34 cellular contexts compared by ENCODE assay signal in the genomic region with DNA sequence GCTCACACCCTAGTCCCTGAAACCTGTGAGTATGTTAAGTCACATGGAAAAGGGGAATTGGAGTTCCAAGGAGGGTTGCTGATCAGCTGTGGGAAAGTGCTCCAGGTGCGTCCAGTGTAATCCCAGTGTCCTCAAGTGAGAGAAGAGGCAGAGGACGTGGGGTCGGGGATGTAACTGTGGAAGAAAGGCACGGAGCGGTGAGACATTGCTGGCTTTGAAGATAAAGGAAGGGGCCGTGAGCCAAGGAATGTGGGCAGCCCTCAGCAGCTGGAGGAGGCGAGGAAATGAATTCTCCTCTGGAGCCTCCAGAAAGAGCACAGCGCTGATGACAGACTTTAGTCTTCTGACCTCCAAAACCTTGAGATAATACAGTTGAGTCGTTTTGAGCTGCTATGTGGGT.
"Had no signal": no experiment of that assay in that cellular context is flagged by ENCODE, and none has a peak within 500 bp of the region (broad histone marks: within the 10 kb centered on the region; RNA-seq: fewer than 3 reads in every experiment).

No MANE protein-coding gene starts in this region.

- DNase-seq: activated B cell treated with CpG ODN at 0.5 μM for 24 hours; activated CD4-positive, alpha-beta memory T cell treated with anti-CD3 and anti-CD28 coated beads for 36 hours; activated CD4-positive, alpha-beta T cell treated with anti-CD3 and anti-CD28 coated beads for 4 hours; activated CD4-positive, alpha-beta T cell treated with anti-CD3 and anti-CD28 coated beads, Interleukin-2, amount 10 ng/mL, durations not matched to agents 24 days and 14 days; activated CD4-positive, alpha-beta T cell treated with anti-CD3 and anti-CD28 coated beads, Interleukin-2, amount 50 U/mL, for 1 hour; activated CD4-positive, alpha-beta T cell treated with anti-CD3 and anti-CD28 coated beads, Interleukin-2, amount 50 U/mL, for 4 hours; activated CD4-positive, CD25-positive, alpha-beta regulatory T cell treated with anti-CD3 and anti-CD28 coated beads, Interleukin-2, amount 50 U/mL, for 72 hours; activated CD8-positive, alpha-beta memory T cell treated with anti-CD3 and anti-CD28 coated beads, Interleukin-2, amount 50 U/mL, for 4 hours; activated CD8-positive, alpha-beta T cell treated with anti-CD3 and anti-CD28 coated beads for 36 hours; activated effector memory CD4-positive, alpha-beta T cell treated with anti-CD3 and anti-CD28 coated beads, Interleukin-2, amount 50 U/mL, for 16 hours; activated gamma-delta T cell treated with Interleukin-2 at 50 U/mL for 16 hours; activated naive CD4-positive, alpha-beta T cell; activated naive CD4-positive, alpha-beta T cell treated with anti-CD3 and anti-CD28 coated beads for 36 hours; activated naive CD4-positive, alpha-beta T cell treated with anti-CD3 and anti-CD28 coated beads, Interleukin-2, amount 50 U/mL, for 16 hours; activated naive CD8-positive, alpha-beta T cell treated with anti-CD3 and anti-CD28 coated beads for 36 hours; activated T-cell treated with anti-CD3 and anti-CD28 coated beads for 4 hours; activated T-cell treated with anti-CD3 and anti-CD28 coated beads, Interleukin-2, amount 50 U/mL, for 1 hour; activated T-cell treated with anti-CD3 and anti-CD28 coated beads, Interleukin-2, amount 50 U/mL, for 4 hours; activated T-cell treated with anti-CD3 and anti-CD28 coated beads, Interleukin-2, amount 50 U/mL, for 72 hours; amniotic stem cell; aorta; body of pancreas; brain microvascular endothelial cell; central memory CD4-positive, alpha-beta T cell; T-helper 1 cell; T-helper 2 cell; T-helper 9 cell had no signal

- H3K4me1 ChIP-seq: adrenal gland, body of pancreas, breast epithelium had no signal

- H3K9me3 Mint-ChIP-seq: activated CD8-positive, alpha-beta T cell treated with anti-CD3 and anti-CD28 coated beads for 36 hours; activated T-cell treated with anti-CD3 and anti-CD28 coated beads, Interleukin-2, amount 50 U/mL, for 4 hours had no signal

- H3K9me3 ChIP-seq: adrenal gland, body of pancreas had no signal

- H3K36me3 Mint-ChIP-seq: activated CD4-positive, alpha-beta memory T cell treated with anti-CD3 and anti-CD28 coated beads for 36 hours; activated naive CD8-positive, alpha-beta T cell treated with anti-CD3 and anti-CD28 coated beads for 36 hours had no signal

- H3K27ac Mint-ChIP-seq: activated B cell treated with CpG ODN at 0.5 μM for 24 hours; activated CD4-positive, alpha-beta memory T cell treated with anti-CD3 and anti-CD28 coated beads for 36 hours; activated CD4-positive, alpha-beta T cell treated with anti-CD3 and anti-CD28 coated beads, Interleukin-2, amount 10 ng/mL, durations not matched to agents 24 days and 14 days; activated CD8-positive, alpha-beta T cell treated with anti-CD3 and anti-CD28 coated beads for 36 hours; activated naive CD4-positive, alpha-beta T cell treated with anti-CD3 and anti-CD28 coated beads for 36 hours; activated naive CD8-positive, alpha-beta T cell treated with anti-CD3 and anti-CD28 coated beads for 36 hours; activated T-cell treated with anti-CD3 and anti-CD28 coated beads, Interleukin-2, amount 50 U/mL, for 72 hours; activated T-helper 1 cell treated with anti-CD3 and anti-CD28 coated beads, Interleukin-12 subunit alpha, Interleukin-12 subunit beta, Interleukin-2, Interleukin-4 antibody, amounts not matched to agents 30 ng/mL and 10 ng/mL and 1 ng/mL, durations not matched to agents 14 hours and 24 hours and 36 hours; activated T-helper 17 cell treated with anti-CD3 and anti-CD28 coated beads, Interleukin-2, amount 50 U/mL, for 72 hours; T-helper 1 cell treated with Interleukin-12 subunit alpha and Interleukin-12 subunit beta and Interleukin-4 antibody, amounts not matched to agents 30 μg/mL and 1 μg/mL, for 36 hours; T-helper 2 cell treated with Interferon-gamma antibody and Interleukin-4, amounts not matched to agents 5 μg/mL and 100 μg/mL, for 36 hours had no signal

- H3K36me3 ChIP-seq: adrenal gland, brain microvascular endothelial cell, breast epithelium had no signal

- H3K27me3 Mint-ChIP-seq: activated B cell treated with CpG ODN at 0.5 μM for 24 hours; activated CD4-positive, alpha-beta memory T cell treated with anti-CD3 and anti-CD28 coated beads for 36 hours; activated CD4-positive, alpha-beta T cell treated with anti-CD3 and anti-CD28 coated beads, Interleukin-2, amount 10 ng/mL, durations not matched to agents 24 days and 14 days; activated CD8-positive, alpha-beta T cell treated with anti-CD3 and anti-CD28 coated beads for 36 hours; activated naive CD8-positive, alpha-beta T cell treated with anti-CD3 and anti-CD28 coated beads for 36 hours; activated T-helper 17 cell treated with anti-CD3 and anti-CD28 coated beads, Interleukin-2, amount 50 U/mL, for 72 hours had no signal

- H3K27ac ChIP-seq: body of pancreas, breast epithelium, VCaP had no signal

- H3K4me3 ChIP-seq: adrenal gland, body of pancreas, breast epithelium had no signal

- H3K4me1 Mint-ChIP-seq: activated B cell treated with CpG ODN at 0.5 μM for 24 hours; activated CD4-positive, alpha-beta T cell treated with anti-CD3 and anti-CD28 coated beads, Interleukin-2, amount 10 ng/mL, durations not matched to agents 24 days and 14 days; activated naive CD8-positive, alpha-beta T cell treated with anti-CD3 and anti-CD28 coated beads for 36 hours; activated T-helper 17 cell treated with anti-CD3 and anti-CD28 coated beads, Interleukin-2, amount 50 U/mL, for 72 hours had no signal

- H3K4me3 Mint-ChIP-seq: activated B cell treated with CpG ODN at 0.5 μM for 24 hours; activated CD4-positive, alpha-beta memory T cell treated with anti-CD3 and anti-CD28 coated beads for 36 hours; activated CD4-positive, alpha-beta T cell treated with anti-CD3 and anti-CD28 coated beads, Interleukin-2, amount 10 ng/mL, durations not matched to agents 24 days and 14 days; activated CD8-positive, alpha-beta T cell treated with anti-CD3 and anti-CD28 coated beads for 36 hours; activated naive CD4-positive, alpha-beta T cell treated with anti-CD3 and anti-CD28 coated beads for 36 hours; activated naive CD8-positive, alpha-beta T cell treated with anti-CD3 and anti-CD28 coated beads for 36 hours; activated T-cell treated with anti-CD3 and anti-CD28 coated beads, Interleukin-2, amount 50 U/mL, for 4 hours; activated T-cell treated with anti-CD3 and anti-CD28 coated beads, Interleukin-2, amount 50 U/mL, for 72 hours; activated T-helper 1 cell treated with anti-CD3 and anti-CD28 coated beads, Interleukin-12 subunit alpha, Interleukin-12 subunit beta, Interleukin-2, Interleukin-4 antibody, amounts not matched to agents 30 ng/mL and 10 ng/mL and 1 ng/mL, durations not matched to agents 14 hours and 24 hours and 36 hours; activated T-helper 17 cell treated with anti-CD3 and anti-CD28 coated beads, Interleukin-2, amount 50 U/mL, for 72 hours; T-helper 1 cell treated with Interleukin-12 subunit alpha and Interleukin-12 subunit beta and Interleukin-4 antibody, amounts not matched to agents 30 μg/mL and 1 μg/mL, for 36 hours; T-helper 2 cell treated with Interferon-gamma antibody and Interleukin-4, amounts not matched to agents 5 μg/mL and 100 μg/mL, for 36 hours had no signal

- H3K27me3 ChIP-seq: adrenal gland, body of pancreas, brain microvascular endothelial cell had no signal
